Comparison of ENCODE assay signal across 3 cellular contexts in genomic region chr3:143629726-143630125, GRCh38.
"Had no signal": no experiment of that assay in that cellular context is flagged by ENCODE, and none has a peak within 500 bp of the region (broad histone marks: within the 10 kb centered on the region; RNA-seq: fewer than 3 reads in every experiment).

No MANE protein-coding gene starts in this region.

- DNase-seq: GDM1, GF-D8 had no signal

- ATAC-seq: GM12878 had no signal
